In the genomic region with DNA sequence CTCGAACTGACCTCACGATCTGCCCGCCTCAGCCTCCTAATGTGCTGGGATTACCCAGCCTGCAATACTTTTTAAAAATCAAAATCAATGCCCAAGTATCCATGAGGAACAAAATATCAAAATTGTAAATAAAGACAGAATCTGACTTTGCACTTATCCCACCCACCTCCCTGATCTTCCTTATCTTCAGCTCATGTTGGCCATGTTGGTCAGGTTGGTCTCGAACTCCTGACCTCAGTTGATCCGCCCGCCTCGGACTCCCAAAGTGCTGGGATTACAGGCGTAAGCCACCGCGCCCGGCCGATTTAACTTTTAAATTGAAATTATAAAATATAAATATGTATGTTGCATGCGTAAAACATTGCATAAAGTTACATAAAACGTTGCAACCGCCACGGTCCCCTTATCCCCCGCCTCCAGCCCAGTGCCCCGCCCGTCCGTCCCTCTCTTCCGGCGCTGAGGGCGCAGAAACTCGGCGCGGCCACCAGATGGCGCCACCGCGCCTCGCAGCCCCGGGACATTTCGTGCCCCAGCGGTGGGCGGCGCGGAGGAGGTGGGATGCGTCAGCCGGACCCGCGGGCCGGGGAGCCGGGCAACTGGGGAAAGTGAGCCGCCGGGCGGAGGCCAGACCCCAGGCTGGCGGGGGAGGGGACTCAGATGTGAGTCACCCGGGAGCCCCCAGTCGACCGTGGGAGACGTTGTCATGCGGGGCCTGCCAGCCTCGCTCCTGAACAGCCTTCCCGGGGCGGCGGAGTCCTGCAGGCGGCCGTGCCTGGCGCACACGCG, we compare ENCODE assay signal across 8 cellular contexts. TPM values are rescaled to one million over a fixed set of nuclear protein-coding genes. Genes with fewer than 3 reads are reported as not detected.
DNase-seq lines count a peak whose midpoint lies in the region; ATAC-seq and TF ChIP-seq lines count a peak whose summit lies in the region.

No MANE protein-coding gene starts in this region.

- H3K27me3 Mint-ChIP-seq in H9 (ENCODE audit: low read depth) = peaks cover 32% of the 10 kb centered on the region

- no peak overlapping the region for H2BK120ac ChIP-seq in H9 (ENCODE audit: low read depth, low read length, poor library complexity, severe bottlenecking)

- H3K9me3 ChIP-seq in H9 (ENCODE audit: control insufficient read depth, low read depth, low read length) (no peaks in the 10 kb centered on the region), gastrocnemius medialis (no peaks in the 10 kb centered on the region)

- no peak overlapping the region for H3T11ph ChIP-seq in H9 (ENCODE audit: low read length)

- no peak overlapping the region for H3K9ac ChIP-seq in H9 (ENCODE audit: extremely low read depth, insufficient read length, low read length)

- H4K20me1 ChIP-seq in H9 (ENCODE audit: control insufficient read depth, insufficient read depth, insufficient read length) = peaks cover 3% of the 10 kb centered on the region

- TF ChIP-seq CTCF in H9 (conservative IDR thresholded peaks at IDR 0.05) (peak; percentile 99), astrocyte of the spinal cord (IDR thresholded peaks at IDR 0.05; ENCODE audit: low read depth, low read length) (peak; percentile 86), gastrocnemius medialis (IDR thresholded peaks at IDR 0.05 in 4 of 5, conservative IDR thresholded peaks at IDR 0.05 in 1 of 5) (peak; percentile 94 to 100 (median 100))

- H3K36me3 ChIP-seq in gastrocnemius medialis = no peaks in the 10 kb centered on the region

- no peak overlapping the region for H4K91ac ChIP-seq in H9 (ENCODE audit: insufficient read length, low read depth, low read length)

- H3K4me1 Mint-ChIP-seq in H9 = peaks cover 22 to 27% of the 10 kb centered on the region in 2 experiments

- no peaks in the 10 kb centered on the region for H3K79me1 ChIP-seq in H9 (ENCODE audit: insufficient read depth, low read depth, low read length, poor library complexity, severe bottlenecking)

- no peak for TF ChIP-seq POLR2A in gastrocnemius medialis (IDR thresholded peaks at IDR 0.05)

- H3K23me2 ChIP-seq in H9 (ENCODE audit: insufficient read length, low read depth, low read length, poor library complexity, severe bottlenecking) = peaks cover 28% of the 10 kb centered on the region

- H3K4me3 ChIP-seq in astrocyte of the spinal cord (ENCODE audit: low read depth, low read length) = peak overlapping the region; percentile 95
- peak overlapping the region; percentile 10 for H3K4me3 ChIP-seq in iPS-11a (ENCODE audit: low read depth, low read length)
- peak overlapping the region; percentile 66 to 92 (median 82) for H3K4me3 ChIP-seq in gastrocnemius medialis

- H3K56ac ChIP-seq in H9 (ENCODE audit: insufficient read length, low read depth, low read length) = no peak overlapping the region

- H2BK5ac ChIP-seq in H9 (ENCODE audit: insufficient read length, low read length) = no peak overlapping the region

- peak overlapping the region; percentile 45 to 69 for H3K4me3 Mint-ChIP-seq in H9

- no peak overlapping the region for H2AFZ ChIP-seq in H9 (ENCODE audit: low read length)

- peaks cover 7% of the 10 kb centered on the region; the same call in 1 of the 2 replicates for H3K27me3 ChIP-seq in H9 (ENCODE audit: insufficient read depth, low read length)
- no peaks in the 10 kb centered on the region for H3K27me3 ChIP-seq in gastrocnemius medialis

- H3K4ac ChIP-seq in H9 (ENCODE audit: low read depth, low read length) = no peak overlapping the region

- H4K5ac ChIP-seq in H9 (ENCODE audit: insufficient read length, low read depth, low read length) = no peak overlapping the region

- peak overlapping the region; percentile 65 for H3K4me2 ChIP-seq in H9 (ENCODE audit: insufficient read depth, insufficient read length, low read length)

- no peak overlapping the region for H2AK5ac ChIP-seq in H9 (ENCODE audit: insufficient read length, low read length)

- ATAC-seq in gastrocnemius medialis = peak; percentile 37 to 53
- ATAC-seq in GM21717 (IDR thresholded peaks at IDR 0.05; ENCODE audit: unreplicated experiment) = no peak

- H2BK20ac ChIP-seq in H9 (ENCODE audit: low read depth, low read length, poor library complexity, severe bottlenecking) = no peak overlapping the region

- H3K4me1 ChIP-seq in H9 (ENCODE audit: insufficient read depth, low read length) = peaks cover 4% of the 10 kb centered on the region; the same call in 1 of the 2 replicates
- H3K4me1 ChIP-seq in gastrocnemius medialis = peaks cover 21 to 42% of the 10 kb centered on the region in 2 donors

- in situ Hi-C loops in astrocyte of the spinal cord (cut with HindIII; ENCODE audit: low sequenced_read_pairs) = no loop called here
- in situ Hi-C loops in gastrocnemius medialis (cut with MboI; ENCODE audit: low sequenced_read_pairs in 4 of 4) = loop anchor here in 3 of 4 donors (5.0 to 10.0 kb wide), 5 partner anchors 68 to 140 kb away; no protein-coding TSS in a partner anchor

- no peak overlapping the region for H3K14ac ChIP-seq in H9 (ENCODE audit: insufficient read depth, low read length)

- H2BK12ac ChIP-seq in H9 (ENCODE audit: insufficient read length, low read depth, low read length) = no peak overlapping the region

- no peak overlapping the region for H3K23ac ChIP-seq in H9 (ENCODE audit: insufficient read length, low read depth, low read length)

- DNase-seq in DMS153 treated with DMSO at 0.1 percent for 48 hours (lab: John Stamatoyannopoulos, UW; ENCODE audit: unreplicated experiment) (peak; percentile 51), H9 (peak; percentile 89), NCI-H128 (lab: John Stamatoyannopoulos, UW; ENCODE audit: unreplicated experiment) (peak; percentile 12), T1000 (lab: John Stamatoyannopoulos, UW) (peak; percentile 96), astrocyte of the spinal cord (ENCODE audit: low read depth, low spot score) (peak; percentile 92), gastrocnemius medialis (peak; percentile 59 to 68)

- no peak overlapping the region for H2BK15ac ChIP-seq in H9 (ENCODE audit: low read depth, low read length)

- no CpG with 5 or more reads among the region's 60 CpGs for WGBS in H9 (ENCODE audit: extremely low coverage, insufficient read length, low lambda C conversion rate)

- 0 out of 5 replicates have a peak, but pooled peaks cover 0 to 2% of the 10 kb centered on the region in 2 experiments for H3K9me3 Mint-ChIP-seq in H9

- peaks cover 0 to 3% (median 1%) of the 10 kb centered on the region in 3 experiments; a peak in 1 of 7 replicates for H3K36me3 Mint-ChIP-seq in H9 (ENCODE audit: insufficient read depth in 1 of 3, low read depth in 3 of 3)

- no peak overlapping the region for H3K27ac ChIP-seq in H9 (ENCODE audit: insufficient read length, low read depth, low read length)
- peak overlapping the region; percentile 74 to 98 (median 86) for H3K27ac ChIP-seq in gastrocnemius medialis

- intact Hi-C loops in gastrocnemius medialis (cut with DNase I; ENCODE audit: low total_unique reads) = loop anchor here (1.0 kb wide), 2 partner anchors 105 to 137 kb away; no protein-coding TSS in a partner anchor

- H3K18ac ChIP-seq in H9 (ENCODE audit: insufficient read length, low read depth, low read length) = no peak overlapping the region

- H4K8ac ChIP-seq in H9 (replicated peaks; ENCODE audit: insufficient read length, low read depth, low read length) = no peak overlapping the region

- no peak overlapping the region for H3K27ac Mint-ChIP-seq in H9

- peaks cover 2% of the 10 kb centered on the region; the same call in 1 of the 2 replicates for H3K79me2 ChIP-seq in H9 (ENCODE audit: insufficient read depth, low read length)

RNA-seq across cellular contexts. Expression of gene GADD45B, which starts 1.5 kb away (rescaled TPM):
- total RNA-seq in H9 (2021) = 13.5 and 16.2 TPM in 2 replicates
- 10 to 100 TPM; 32.2 to 48.7 (median 41.7) TPM for total RNA-seq in gastrocnemius medialis

RNA-seq across cellular contexts. Expression of gene LMNB2, which starts 17.7 kb away (rescaled TPM):
- total RNA-seq in H9 (2021) (173 and 174 TPM in 2 replicates), gastrocnemius medialis (10 to 100 TPM; 14.8 to 34.1 (median 23.6) TPM)

RNA-seq across cellular contexts. Expression of gene TIMM13, which starts 47.0 kb away (rescaled TPM):
- total RNA-seq in H9 (2021) (214 and 219 TPM in 2 replicates), gastrocnemius medialis (10 to 100 TPM; 23.7 to 60.3 (median 46.8) TPM)

Comparison
In these comparisons a context has a peak if more than half of its experiments do, and no peak if none do; other contexts are left out.
1. DNase-seq: peak in every context shown above with its lines; median percentile 96 in T1000; 92 in astrocyte of the spinal cord; 89 in H9; 64 in gastrocnemius medialis; 51 in DMS153 treated with DMSO at 0.1 percent for 48 hours; 12 in NCI-H128.
2. H3K4me3 ChIP-seq: peak in every context shown above with its lines; median percentile 95 in astrocyte of the spinal cord; 82 in gastrocnemius medialis; 10 in iPS-11a.